ENCODE assay signal across 8 cellular contexts in genomic region chr20:38806855-38807655, GRCh38. TPM values are rescaled to one million over a fixed set of nuclear protein-coding genes. Genes with fewer than 3 reads are reported as not detected.
DNase-seq lines count a peak whose midpoint lies in the region; ATAC-seq and TF ChIP-seq lines count a peak whose summit lies in the region.

No MANE protein-coding gene starts in this region.

- H3K4me1 ChIP-seq in urinary bladder (ENCODE audit: insufficient read depth), result peaks cover 3% of the 10 kb centered on the region

- intact Hi-C loops in natural killer cell (cut with micrococcal nuclease), result loop anchor here (1.0 kb wide), 1 partner anchor 33 kb away; no protein-coding TSS in a partner anchor

- H3K27ac ChIP-seq in urinary bladder (ENCODE audit: low read depth), result no peak overlapping the region

- H3K4me3 Mint-ChIP-seq in central memory CD8-positive, alpha-beta T cell, result peak overlapping the region; percentile 84
- H3K4me3 Mint-ChIP-seq in natural killer cell, result peak overlapping the region; percentile 95

- ATAC-seq in SK-N-SH treated with all-trans-retinoic acid at 6 μM for 48 hours, result peak; percentile 7; the same call in 2 of the 3 replicates
- ATAC-seq in central memory CD8-positive, alpha-beta T cell (replicated peaks; ENCODE audit: extremely low read depth, poor library complexity, severe bottlenecking), result peak; percentile 6
- no peak for ATAC-seq in natural killer cell

- TF ChIP-seq CTCF in natural killer cell (IDR thresholded peaks at IDR 0.05), result no peak

- H3K36me3 Mint-ChIP-seq in central memory CD8-positive, alpha-beta T cell (ENCODE audit: insufficient read depth), result peaks cover 64% of the 10 kb centered on the region
- peaks cover 7% of the 10 kb centered on the region for H3K36me3 Mint-ChIP-seq in natural killer cell

- peak overlapping the region; percentile 95 for H3K27ac Mint-ChIP-seq in central memory CD8-positive, alpha-beta T cell (ENCODE audit: low read depth)
- peak overlapping the region; percentile 84 to 86 for H3K27ac Mint-ChIP-seq in natural killer cell

- DNase-seq in NCI-H2171 treated with DMSO at 0.1 percent for 48 hours (lab: John Stamatoyannopoulos, UW), result peak; percentile 46
- no peak for DNase-seq in NCI-H2171 (lab: John Stamatoyannopoulos, UW)
- DNase-seq in central memory CD8-positive, alpha-beta T cell (ENCODE audit: low spot score in 2 of 2), result peak; percentile 44 to 61
- peak; percentile 32 for DNase-seq in natural killer cell
- no peak for DNase-seq in dedifferentiated amniotic fluid mesenchymal stem cell (ENCODE audit: extremely low spot score)
- DNase-seq in HUDEP-2 (lab: John Stamatoyannopoulos, UW; ENCODE audit: unreplicated experiment in 76 of 76), result no peak

- H3K4me3 ChIP-seq in urinary bladder (ENCODE audit: low read depth, low read length), result peak overlapping the region; percentile 55

- no peaks in the 10 kb centered on the region for H3K9me3 Mint-ChIP-seq in central memory CD8-positive, alpha-beta T cell
- no peaks in the 10 kb centered on the region for H3K9me3 Mint-ChIP-seq in natural killer cell

- peaks cover 69% of the 10 kb centered on the region for H3K4me1 Mint-ChIP-seq in central memory CD8-positive, alpha-beta T cell
- H3K4me1 Mint-ChIP-seq in natural killer cell, result peaks cover 70 to 72% of the 10 kb centered on the region in 2 donors

- no peaks in the 10 kb centered on the region for H3K36me3 ChIP-seq in urinary bladder (ENCODE audit: insufficient read depth)

- WGBS in urinary bladder, result 10% methylated on average over 32 of the region's 32 CpGs

- H3K27me3 Mint-ChIP-seq in central memory CD8-positive, alpha-beta T cell, result no peaks in the 10 kb centered on the region
- H3K27me3 Mint-ChIP-seq in natural killer cell (ENCODE audit: low read depth in 2 of 2), result no peaks in the 10 kb centered on the region

TF ChIP-seq in SK-N-SH treated with all-trans-retinoic acid at 6 μM for 48 hours, 23 proteins besides CTCF, POLR2A, EP300 and RAD21:
- no peak for TF ChIP-seq ESRRG (CRISPR knock-in tag; IDR thresholded peaks at IDR 0.05)
- TF ChIP-seq CSRNP3 (CRISPR knock-in tag; IDR thresholded peaks at IDR 0.05), result no peak
- no peak for TF ChIP-seq TSHZ2 (CRISPR knock-in tag; IDR thresholded peaks at IDR 0.05)
- no peak for TF ChIP-seq TCF4 (CRISPR knock-in tag; IDR thresholded peaks at IDR 0.05; ENCODE audit: borderline replicate concordance)
- no peak for TF ChIP-seq GLIS3 (CRISPR knock-in tag; IDR thresholded peaks at IDR 0.05)
- TF ChIP-seq BACH2 (CRISPR knock-in tag; IDR thresholded peaks at IDR 0.05; ENCODE audit: borderline replicate concordance), result no peak
- TF ChIP-seq ZFP3 (CRISPR knock-in tag; IDR thresholded peaks at IDR 0.05), result no peak
- no peak for TF ChIP-seq CSDC2 (CRISPR knock-in tag; IDR thresholded peaks at IDR 0.05)
- TF ChIP-seq ZFP30 (CRISPR knock-in tag; IDR thresholded peaks at IDR 0.05), result no peak
- no peak for TF ChIP-seq ZC3H10 (CRISPR knock-in tag; IDR thresholded peaks at IDR 0.05)
- no peak for TF ChIP-seq POU6F1 (CRISPR knock-in tag; IDR thresholded peaks at IDR 0.05; ENCODE audit: borderline replicate concordance, low read depth)
- TF ChIP-seq PPARA (CRISPR knock-in tag; IDR thresholded peaks at IDR 0.05; ENCODE audit: borderline replicate concordance), result no peak
- TF ChIP-seq PATZ1 (CRISPR knock-in tag; IDR thresholded peaks at IDR 0.05; ENCODE audit: borderline replicate concordance), result no peak
- TF ChIP-seq ZNF565 (CRISPR knock-in tag; conservative IDR thresholded peaks at IDR 0.05; ENCODE audit: low read depth), result no peak

RNA-seq across cellular contexts. Expression of gene PPP1R16B, which starts 1.6 kb away (rescaled TPM):
- total RNA-seq in natural killer cell (10 to 100 TPM; 52.0 to 62.3 (median 53.7) TPM), urinary bladder (5.6 TPM)
- 8.0 TPM for polyA plus RNA-seq in urinary bladder

RNA-seq across cellular contexts. Expression of gene ACTR5, which starts 58.8 kb away (rescaled TPM):
- 10 to 100 TPM; 14.4 to 17.7 (median 17.6) TPM for total RNA-seq in natural killer cell
- total RNA-seq in urinary bladder, result 6.2 TPM
- 7.0 TPM for polyA plus RNA-seq in urinary bladder

Comparison
In these comparisons a context has a peak if more than half of its experiments do, and no peak if none do; other contexts are left out.
1. DNase-seq: peak in NCI-H2171 treated with DMSO at 0.1 percent for 48 hours (single experiment), central memory CD8-positive, alpha-beta T cell (2 of 2) and natural killer cell (single experiment); none in NCI-H2171 (single experiment), dedifferentiated amniotic fluid mesenchymal stem cell (single experiment) and HUDEP-2 (0 of 76).
2. ATAC-seq: peak in SK-N-SH treated with all-trans-retinoic acid at 6 μM for 48 hours (single experiment) and central memory CD8-positive, alpha-beta T cell (single experiment); none in natural killer cell (0 of 3).